Comparison of ENCODE assay signal across 28 cellular contexts in genomic region chr2:73252238-73253027, GRCh38. TPM values are rescaled to one million over a fixed set of nuclear protein-coding genes. Genes with fewer than 3 reads are reported as not detected.
DNase-seq lines count a peak whose midpoint lies in the region; ATAC-seq and TF ChIP-seq lines count a peak whose summit lies in the region.
"Had no signal": no experiment of that assay in that cellular context is flagged by ENCODE, and none has a peak within 500 bp of the region (broad histone marks: within the 10 kb centered on the region; RNA-seq: fewer than 3 reads in every experiment).

No MANE protein-coding gene starts in this region.

- H2AFZ ChIP-seq in neuronal stem cell (ENCODE audit: low read length) (no peak overlapping the region), trophoblast cell (ENCODE audit: insufficient read depth, low read length, poor library complexity) (no peak overlapping the region)

- H2BK12ac ChIP-seq in neuronal stem cell (ENCODE audit: low read length) (no peak overlapping the region), trophoblast cell (ENCODE audit: low read length) (no peak overlapping the region)

- H3K4me3 ChIP-seq in neuronal stem cell (ENCODE audit: low read length in 2 of 2): peak overlapping the region in 1 of 2 donors; percentile 25
- no peak overlapping the region for H3K4me3 ChIP-seq in trophoblast cell (ENCODE audit: low read depth, low read length)
- H3K4me3 ChIP-seq: SJSA1 had no signal

- H3K4ac ChIP-seq in neuronal stem cell (ENCODE audit: low read length) (no peak overlapping the region), trophoblast cell (ENCODE audit: low read depth, low read length) (no peak overlapping the region)

- no peaks in the 10 kb centered on the region for H3K27me3 Mint-ChIP-seq in CD4-positive, alpha-beta T cell
- no peaks in the 10 kb centered on the region for H3K27me3 Mint-ChIP-seq in activated T-helper 17 cell treated with anti-CD3 and anti-CD28 coated beads, Interleukin-2, amount 50 U/mL, for 72 hours
- H3K27me3 Mint-ChIP-seq: T-cell had no signal

- no peak for TF ChIP-seq CTCF in CD4-positive, alpha-beta T cell (IDR thresholded peaks at IDR 0.05)

- H3K9ac ChIP-seq in neuronal stem cell (ENCODE audit: low read depth, low read length, poor library complexity) (peak overlapping the region; percentile 13), trophoblast cell (ENCODE audit: low read length) (no peak overlapping the region)

- H3K36me3 Mint-ChIP-seq in CD4-positive, alpha-beta T cell (ENCODE audit: low read depth): peaks cover 67% of the 10 kb centered on the region
- H3K36me3 Mint-ChIP-seq in activated T-helper 17 cell treated with anti-CD3 and anti-CD28 coated beads, Interleukin-2, amount 50 U/mL, for 72 hours (ENCODE audit: low read depth): peaks cover 80% of the 10 kb centered on the region

- no peak for DNase-seq in CD4-positive, alpha-beta T cell
- DNase-seq in KBM-7: peak; percentile 7
- no peak for DNase-seq in neuronal stem cell (ENCODE audit: low spot score)
- no peak for DNase-seq in trophoblast cell
- DNase-seq in activated CD4-positive, alpha-beta T cell treated with anti-CD3 and anti-CD28 coated beads for 4 hours: no peak
- no peak for DNase-seq in NCI-H2196 treated with DMSO at 0.1 percent for 48 hours (lab: John Stamatoyannopoulos, UW; ENCODE audit: unreplicated experiment)
- DNase-seq: C1 segment of cervical spinal cord; Caco-2; CD8-positive, alpha-beta T cell; DMS 273 treated with DMSO at 0.1 percent for 48 hours; DMS79 treated with DMSO at 0.1 percent for 48 hours; GF-D8; HFFc6; IMR-90; NCI-H1092 treated with DMSO at 0.1 percent for 48 hours; NCI-H1436; NCI-H1930; NCI-H446 treated with DMSO at 0.1 percent for 48 hours; NCI-H526; NCI-H82; NK-92 treated with Interleukin-12 subunit alpha and Interleukin-12 subunit beta, amount 100 ng/mL, for 24 hours; PC-3; T-cell had no signal

- H3K4me1 ChIP-seq in neuronal stem cell (ENCODE audit: control insufficient read depth in 2 of 2, insufficient read depth in 1 of 2, low read depth in 1 of 2, low read length in 2 of 2): peaks cover 0 to 2% of the 10 kb centered on the region in 2 donors
- H3K4me1 ChIP-seq in trophoblast cell (ENCODE audit: control insufficient read depth in 1 of 2, insufficient read depth in 2 of 2, low read length in 2 of 2): no peaks in the 10 kb centered on the region
- H3K4me1 ChIP-seq: Caco-2, SJSA1 had no signal

- in situ Hi-C loops in KBM-7 (cut with MboI; ENCODE audit: low pct_unique_long_range_greater_than_20kb, low sequenced_read_pairs): no loop called here

- H2AK5ac ChIP-seq in neuronal stem cell (ENCODE audit: low read depth, low read length) (no peak overlapping the region), trophoblast cell (ENCODE audit: low read length) (no peak overlapping the region)

- no peak overlapping the region for H2BK15ac ChIP-seq in neuronal stem cell (ENCODE audit: low read length)

- no peaks in the 10 kb centered on the region for H3K9me3 ChIP-seq in CD4-positive, alpha-beta T cell (ENCODE audit: control insufficient read depth, low read length)
- H3K9me3 ChIP-seq in neuronal stem cell (replicated peaks in 1 of 2; ENCODE audit: control insufficient read depth in 2 of 2, insufficient read depth in 1 of 2, low read depth in 1 of 2, low read length in 2 of 2) (no peaks in the 10 kb centered on the region), trophoblast cell (ENCODE audit: insufficient read depth, low read depth, low read length) (no peaks in the 10 kb centered on the region)
- H3K9me3 ChIP-seq: Caco-2, SJSA1 had no signal

- no peaks in the 10 kb centered on the region for H3K4me1 Mint-ChIP-seq in CD4-positive, alpha-beta T cell (ENCODE audit: low read depth)
- no peaks in the 10 kb centered on the region for H3K4me1 Mint-ChIP-seq in activated T-helper 17 cell treated with anti-CD3 and anti-CD28 coated beads, Interleukin-2, amount 50 U/mL, for 72 hours

- H3K27me3 ChIP-seq in CD4-positive, alpha-beta T cell (ENCODE audit: control insufficient read depth, insufficient read depth, low read length): no peaks in the 10 kb centered on the region
- H3K27me3 ChIP-seq in neuronal stem cell (ENCODE audit: control insufficient read depth in 3 of 3, insufficient read depth in 3 of 3, low read depth in 1 of 3, low read length in 3 of 3) (no peaks in the 10 kb centered on the region), trophoblast cell (ENCODE audit: insufficient read depth, low read length) (no peaks in the 10 kb centered on the region)
- H3K27me3 ChIP-seq: SJSA1 had no signal

- H3K18ac ChIP-seq in neuronal stem cell (ENCODE audit: low read length) (no peak overlapping the region), trophoblast cell (ENCODE audit: low read length) (no peak overlapping the region)

- no peak overlapping the region for H3K27ac ChIP-seq in CD4-positive, alpha-beta T cell (ENCODE audit: low read depth, low read length)
- H3K27ac ChIP-seq in neuronal stem cell (replicated peaks; ENCODE audit: low read length) (no peak overlapping the region), trophoblast cell (ENCODE audit: low read depth, low read length) (no peak overlapping the region)
- H3K27ac ChIP-seq: SJSA1 had no signal

- POLR2A ChIA-PET in CD4-positive, alpha-beta T cell (lab: Charles Lee): interaction anchor here (2.5 kb wide), 1 partner anchor 18 kb away, joined by 10 read pairs; the partner anchor contains the start of gene CCT7

- CTCF ChIA-PET in CD4-positive, alpha-beta T cell (lab: Charles Lee): no interaction called here

- H3K14ac ChIP-seq in neuronal stem cell (ENCODE audit: low read length) (no peak overlapping the region), trophoblast cell (ENCODE audit: low read length) (no peak overlapping the region)

- peaks cover 4% of the 10 kb centered on the region for H3K79me1 ChIP-seq in neuronal stem cell (ENCODE audit: low read depth, low read length)
- no peaks in the 10 kb centered on the region for H3K79me1 ChIP-seq in trophoblast cell (ENCODE audit: low read length)

- H2BK120ac ChIP-seq in neuronal stem cell (ENCODE audit: low read depth, low read length): no peak overlapping the region
- no peak overlapping the region for H2BK120ac ChIP-seq in trophoblast cell (ENCODE audit: insufficient read depth, low read length, poor library complexity)

- WGBS in neuronal stem cell (ENCODE audit: extremely low coverage in 2 of 2, insufficient read length in 2 of 2, insufficient replicate concordance in 1 of 2), 2 donors: no CpG with 5 or more reads among the region's 17 CpGs
- no CpG with 5 or more reads among the region's 17 CpGs for WGBS in trophoblast cell (ENCODE audit: extremely low coverage, insufficient coverage, insufficient read length)

- ATAC-seq in CD4-positive, alpha-beta T cell (ENCODE audit: poor library complexity): no peak
- ATAC-seq in activated T-helper 17 cell treated with anti-CD3 and anti-CD28 coated beads, Interleukin-2, amount 50 U/mL, for 72 hours (replicated peaks): no peak
- ATAC-seq in HG03442 (IDR thresholded peaks at IDR 0.05; ENCODE audit: unreplicated experiment): no peak
- ATAC-seq: CD8-positive, alpha-beta T cell; PC-3; Right ventricle myocardium inferior; T-cell had no signal

- peak overlapping the region; percentile 24 for H3K27ac Mint-ChIP-seq in CD4-positive, alpha-beta T cell
- peak overlapping the region; percentile 37 for H3K27ac Mint-ChIP-seq in activated T-helper 17 cell treated with anti-CD3 and anti-CD28 coated beads, Interleukin-2, amount 50 U/mL, for 72 hours
- H3K27ac Mint-ChIP-seq: CD8-positive, alpha-beta T cell; HFFc6; T-cell had no signal

- H3K79me2 ChIP-seq in trophoblast cell (ENCODE audit: control insufficient read depth, insufficient read depth, low read length, poor library complexity): no peaks in the 10 kb centered on the region

- H2BK5ac ChIP-seq in neuronal stem cell (ENCODE audit: low read length) (no peak overlapping the region), trophoblast cell (ENCODE audit: low read depth, low read length, poor library complexity) (no peak overlapping the region)

- no peaks in the 10 kb centered on the region for H3K9me3 Mint-ChIP-seq in CD4-positive, alpha-beta T cell
- H3K9me3 Mint-ChIP-seq in activated T-helper 17 cell treated with anti-CD3 and anti-CD28 coated beads, Interleukin-2, amount 50 U/mL, for 72 hours: no peaks in the 10 kb centered on the region
- H3K9me3 Mint-ChIP-seq: CD8-positive, alpha-beta T cell; HFFc6; T-cell had no signal

- no peak overlapping the region for H4K91ac ChIP-seq in neuronal stem cell (ENCODE audit: low read depth, low read length, poor library complexity)
- no peak overlapping the region for H4K91ac ChIP-seq in trophoblast cell (ENCODE audit: low read depth, low read length)

- intact Hi-C loops in CD4-positive, alpha-beta T cell (cut with DNase I, micrococcal nuclease): no loop called here

- H3K23ac ChIP-seq in neuronal stem cell (ENCODE audit: low read depth, low read length, poor library complexity) (no peak overlapping the region), trophoblast cell (ENCODE audit: low read length) (no peak overlapping the region)

- no peak overlapping the region for H4K8ac ChIP-seq in neuronal stem cell (ENCODE audit: low read depth, low read length)
- H4K8ac ChIP-seq in trophoblast cell (ENCODE audit: low read depth, low read length): no peak overlapping the region

- H4K12ac ChIP-seq in trophoblast cell (ENCODE audit: low read depth, low read length): no peak overlapping the region

- H3K36me3 ChIP-seq in neuronal stem cell (replicated peaks in 1 of 2; ENCODE audit: control insufficient read depth in 2 of 2, insufficient read depth in 2 of 2, low read length in 2 of 2) (peaks cover 50 to 85% of the 10 kb centered on the region in 2 donors), trophoblast cell (ENCODE audit: control insufficient read depth in 1 of 2, insufficient read depth in 2 of 2, low read length in 2 of 2) (peaks cover 46 to 66% of the 10 kb centered on the region in 2 experiments)

- H3K4me3 Mint-ChIP-seq in CD4-positive, alpha-beta T cell: no peak overlapping the region
- no peak overlapping the region for H3K4me3 Mint-ChIP-seq in activated T-helper 17 cell treated with anti-CD3 and anti-CD28 coated beads, Interleukin-2, amount 50 U/mL, for 72 hours
- H3K4me3 Mint-ChIP-seq: CD8-positive, alpha-beta T cell; HFFc6; T-cell had no signal

- no peak overlapping the region for H3K4me2 ChIP-seq in neuronal stem cell (ENCODE audit: insufficient read depth, low read length, poor library complexity, severe bottlenecking)
- H3K4me2 ChIP-seq in trophoblast cell (ENCODE audit: low read length): no peak overlapping the region

RNA-seq across cellular contexts. Expression of gene CCT7, which starts 18.3 kb away (rescaled TPM):
- total RNA-seq in CD4-positive, alpha-beta T cell: 10 to 100 TPM; 86.9 to 96.9 TPM
- total RNA-seq in activated T-helper 17 cell treated with anti-CD3 and anti-CD28 coated beads, Interleukin-2, amount 50 U/mL, for 72 hours: 100 to 1,000 TPM; 317 to 592 TPM
- polyA plus RNA-seq in neuronal stem cell (2013, experiment 1 of 2): 438 TPM
- polyA plus RNA-seq in neuronal stem cell (2013, experiment 2 of 2): 440 TPM
- 331 and 367 TPM in 2 replicates for polyA plus RNA-seq in trophoblast cell (2013)

RNA-seq across cellular contexts. Expression of gene PRADC1, which starts 19.4 kb away (rescaled TPM):
- total RNA-seq in CD4-positive, alpha-beta T cell: 1 to 10 TPM; 2.9 to 3.0 TPM
- 10 to 100 TPM in 1 of 2 donors, 1 to 10 TPM in 1; 10.0 to 16.0 TPM for total RNA-seq in activated T-helper 17 cell treated with anti-CD3 and anti-CD28 coated beads, Interleukin-2, amount 50 U/mL, for 72 hours
- polyA plus RNA-seq in neuronal stem cell (2013, experiment 1 of 2): 9.8 TPM
- 9.4 TPM for polyA plus RNA-seq in neuronal stem cell (2013, experiment 2 of 2)
- polyA plus RNA-seq in trophoblast cell (2013): 14.9 and 15.3 TPM in 2 replicates

RNA-seq across cellular contexts. Expression of gene FBXO41, which starts 31.8 kb away (rescaled TPM):
- total RNA-seq in CD4-positive, alpha-beta T cell: 10 to 100 TPM; 14.0 to 16.0 TPM
- 10 to 100 TPM; 32.2 to 36.3 TPM for total RNA-seq in activated T-helper 17 cell treated with anti-CD3 and anti-CD28 coated beads, Interleukin-2, amount 50 U/mL, for 72 hours
- 3.3 TPM for polyA plus RNA-seq in neuronal stem cell (2013, experiment 1 of 2)
- 3.3 TPM for polyA plus RNA-seq in neuronal stem cell (2013, experiment 2 of 2)
- 0.60 and 0.71 TPM in 2 replicates for polyA plus RNA-seq in trophoblast cell (2013)

RNA-seq across cellular contexts. Expression of gene SMYD5, which starts 38.4 kb away (rescaled TPM):
- 10 to 100 TPM; 39.1 to 46.7 TPM for total RNA-seq in CD4-positive, alpha-beta T cell
- 10 to 100 TPM; 36.5 to 37.6 TPM for total RNA-seq in activated T-helper 17 cell treated with anti-CD3 and anti-CD28 coated beads, Interleukin-2, amount 50 U/mL, for 72 hours
- polyA plus RNA-seq in neuronal stem cell (2013, experiment 1 of 2): 22.5 TPM
- 22.4 TPM for polyA plus RNA-seq in neuronal stem cell (2013, experiment 2 of 2)
- polyA plus RNA-seq in trophoblast cell (2013): 11.7 and 11.8 TPM in 2 replicates

RNA-seq across cellular contexts. Expression of gene EGR4, which starts 40.9 kb away (rescaled TPM):
- under 1 TPM; 0.14 to 0.17 TPM for total RNA-seq in CD4-positive, alpha-beta T cell
- under 1 TPM; 0.11 to 0.29 TPM for total RNA-seq in activated T-helper 17 cell treated with anti-CD3 and anti-CD28 coated beads, Interleukin-2, amount 50 U/mL, for 72 hours
- polyA plus RNA-seq in neuronal stem cell (2013, experiment 1 of 2): 0.10 TPM
- polyA plus RNA-seq in neuronal stem cell (2013, experiment 2 of 2): 0.10 TPM
- 0.03 and 0.04 TPM in 2 replicates for polyA plus RNA-seq in trophoblast cell (2013)
- total RNA-seq: Caco-2, HFFc6, IMR-90, PC-3, Right ventricle myocardium inferior, RPMI7951, SJSA1 had no signal
- polyA plus RNA-seq: IMR-90 had no signal
